Comparison of ENCODE assay signal across 8 cellular contexts in genomic region chr14:89681086-89682018, GRCh38.
DNase-seq lines count a peak whose midpoint lies in the region; ATAC-seq and TF ChIP-seq lines count a peak whose summit lies in the region.

No MANE protein-coding gene starts in this region.

- intact Hi-C loops in psoas muscle (cut with DNase I), result no loop called here

- WGBS in psoas muscle, 3 donors, result 71 to 77% (median 75%) methylated on average over 9 of the region's 9 CpGs

- peak; percentile 84 for DNase-seq in activated effector memory CD4-positive, alpha-beta T cell treated with anti-CD3 and anti-CD28 coated beads, Interleukin-2, amount 50 U/mL, for 16 hours
- DNase-seq in activated effector memory CD4-positive, alpha-beta T cell treated with Interleukin-2 at 50 U/mL for 16 hours, result no peak
- peak; percentile 33 to 41 for DNase-seq in activated CD8-positive, alpha-beta memory T cell treated with anti-CD3 and anti-CD28 coated beads for 4 hours (ENCODE audit: low read depth in 2 of 2)
- no peak for DNase-seq in NCI-H2081 (lab: John Stamatoyannopoulos, UW)
- DNase-seq in NCI-H2227 treated with DMSO at 0.1 percent for 48 hours (lab: John Stamatoyannopoulos, UW), result no peak
- DNase-seq in psoas muscle, result no peak

- peak; percentile 83 for ATAC-seq in HG03354 (IDR thresholded peaks at IDR 0.05; ENCODE audit: poor library complexity, severe bottlenecking, unreplicated experiment)
- no peak for ATAC-seq in psoas muscle

- H3K4me1 ChIP-seq in mucosa of rectum (ENCODE audit: control insufficient read depth in 2 of 2, insufficient read depth in 2 of 2, low read length in 2 of 2) (peaks cover 3% of the 10 kb centered on the region in 2 donors), psoas muscle (no peaks in the 10 kb centered on the region)

- H3K4me3 ChIP-seq in mucosa of rectum (ENCODE audit: low read length in 2 of 2) (peak overlapping the region in 1 of 2 donors; percentile 28), psoas muscle (no peak overlapping the region)

- H3K9ac ChIP-seq in mucosa of rectum (ENCODE audit: low read depth in 1 of 2, low read length in 2 of 2), result no peak overlapping the region

- H3K27ac ChIP-seq in mucosa of rectum (ENCODE audit: low read depth in 2 of 2, low read length in 2 of 2), result peak overlapping the region; percentile 21 to 39
- H3K27ac ChIP-seq in psoas muscle, result no peak overlapping the region

- H3K9me3 ChIP-seq in mucosa of rectum (ENCODE audit: control insufficient read depth in 2 of 2, low read length in 2 of 2) (no peaks in the 10 kb centered on the region), psoas muscle (no peaks in the 10 kb centered on the region)

- TF ChIP-seq CTCF in psoas muscle (IDR thresholded peaks at IDR 0.05), result no peak

- no peaks in the 10 kb centered on the region for H3K27me3 ChIP-seq in mucosa of rectum (ENCODE audit: control insufficient read depth in 2 of 2, insufficient read depth in 2 of 2, low read length in 2 of 2)
- no peaks in the 10 kb centered on the region for H3K27me3 ChIP-seq in psoas muscle (ENCODE audit: insufficient read depth in 3 of 3, low read length in 2 of 3)

- H3K36me3 ChIP-seq in mucosa of rectum (ENCODE audit: control insufficient read depth in 2 of 2, insufficient read depth in 2 of 2, low read length in 2 of 2), result no peaks in the 10 kb centered on the region
- no peaks in the 10 kb centered on the region for H3K36me3 ChIP-seq in psoas muscle (ENCODE audit: insufficient read depth in 1 of 2, low read depth in 1 of 2)

Comparison
In these comparisons a context has a peak if more than half of its experiments do, and no peak if none do; other contexts are left out.
1. DNase-seq: peak in activated effector memory CD4-positive, alpha-beta T cell treated with anti-CD3 and anti-CD28 coated beads, Interleukin-2, amount 50 U/mL, for 16 hours (single experiment) and activated CD8-positive, alpha-beta memory T cell treated with anti-CD3 and anti-CD28 coated beads for 4 hours (2 of 2); none in activated effector memory CD4-positive, alpha-beta T cell treated with Interleukin-2 at 50 U/mL for 16 hours (single experiment), NCI-H2081 (0 of 2), NCI-H2227 treated with DMSO at 0.1 percent for 48 hours (single experiment) and psoas muscle (0 of 2).